Comparison of ENCODE assay signal across 12 cellular contexts in the genomic region with DNA sequence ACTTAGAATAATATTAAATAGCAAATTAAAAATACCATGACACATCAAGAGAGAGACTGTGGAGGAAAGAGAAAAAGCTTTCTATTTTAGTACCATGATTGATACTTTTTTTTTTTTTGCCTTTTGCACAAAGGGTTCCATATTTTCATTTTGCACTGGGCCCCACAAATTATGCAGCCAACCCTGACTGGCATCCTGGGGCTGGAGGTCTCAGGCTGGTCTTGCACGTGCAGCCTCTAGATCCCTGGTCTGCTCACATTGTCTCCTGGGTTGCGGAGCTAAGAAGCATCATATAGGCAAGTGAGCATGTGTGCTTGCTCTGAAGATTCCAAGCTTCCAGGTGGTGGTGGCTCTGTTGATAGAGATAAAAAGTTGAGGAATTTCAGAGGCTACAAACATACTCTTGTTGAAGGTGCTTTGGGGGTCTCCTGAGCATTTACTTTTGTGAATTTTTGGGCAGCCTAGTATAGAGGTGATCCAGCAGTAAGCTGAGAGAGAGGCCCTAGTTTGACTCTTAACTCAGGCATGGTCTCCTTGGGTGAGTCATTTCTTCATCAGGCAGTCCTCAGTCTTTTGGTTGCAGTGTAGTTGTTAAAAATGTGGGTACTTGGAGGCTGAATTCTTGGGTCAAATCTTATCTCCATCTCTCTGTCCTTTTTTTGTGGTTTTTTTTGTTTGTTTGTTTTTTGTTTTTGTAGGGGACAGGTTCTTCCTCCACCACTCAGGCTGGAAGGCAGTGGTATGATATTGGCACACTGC. TPM values are rescaled to one million over a fixed set of nuclear protein-coding genes. Genes with fewer than 3 reads are reported as not detected.
DNase-seq lines count a peak whose midpoint lies in the region; ATAC-seq and TF ChIP-seq lines count a peak whose summit lies in the region.
"Had no signal": no experiment of that assay in that cellular context is flagged by ENCODE, and none has a peak within 500 bp of the region (broad histone marks: within the 10 kb centered on the region; RNA-seq: fewer than 3 reads in every experiment).

No MANE protein-coding gene starts in this region.

- H3K36me3 ChIP-seq in A673 (ENCODE audit: insufficient read depth, low read length, poor library complexity, severe bottlenecking) (peaks cover 4% of the 10 kb centered on the region), fibroblast of lung (ENCODE audit: control insufficient read depth, insufficient read depth, low read length) (peaks cover 20% of the 10 kb centered on the region), BE2C (no peaks in the 10 kb centered on the region)
- H3K36me3 ChIP-seq: thyroid gland had no signal

- no peaks in the 10 kb centered on the region for H3K27me3 ChIP-seq in A673 (replicated peaks; ENCODE audit: insufficient read depth, low read depth, low read length, poor library complexity)
- no peaks in the 10 kb centered on the region for H3K27me3 ChIP-seq in fibroblast of lung (ENCODE audit: control insufficient read depth, insufficient read depth, low read length)
- H3K27me3 ChIP-seq in BE2C, result no peaks in the 10 kb centered on the region
- H3K27me3 ChIP-seq: thyroid gland had no signal

- no peak overlapping the region for H3K4me2 ChIP-seq in fibroblast of lung (ENCODE audit: extremely low read depth, insufficient read depth, low read length)

- intact Hi-C loops in A673 (cut with micrococcal nuclease; ENCODE audit: unreplicated experiment), result no loop called here

- no peak overlapping the region for H3K9ac ChIP-seq in fibroblast of lung (ENCODE audit: insufficient read depth, low read length)

- no TSS peak for BruUV-seq in A673 (replicated peaks; lab: Mats Ljungman, UMichigan)

- DNase-seq in A673 (ENCODE audit: low spot score) (no peak), EL (peak; percentile 70), fibroblast of lung (ENCODE audit: low read depth in 2 of 2) (peak in 1 of 2 donors; percentile 74), BE2C (no peak), dedifferentiated amniotic fluid mesenchymal stem cell (ENCODE audit: extremely low spot score) (no peak)
- DNase-seq: amygdala, mesendoderm, thyroid gland had no signal

- no peak overlapping the region for H2AFZ ChIP-seq in fibroblast of lung (ENCODE audit: low read length)

- no peak for TF ChIP-seq CTCF in A673 (conservative IDR thresholded peaks at IDR 0.05; ENCODE audit: low read depth, low read length)
- no peak for TF ChIP-seq CTCF in fibroblast of lung (conservative IDR thresholded peaks at IDR 0.05 in 1 of 2, IDR thresholded peaks at IDR 0.05 in 1 of 2; ENCODE audit: low read depth in 1 of 2, low read length in 2 of 2)
- TF ChIP-seq CTCF in BE2C (IDR thresholded peaks at IDR 0.05; ENCODE audit: low read depth, low read length), result no peak

- H3K4me3 ChIP-seq in A673 (ENCODE audit: low read depth, low read length, poor library complexity, severe bottlenecking) (no peak overlapping the region), fibroblast of lung (replicated peaks in 1 of 4; ENCODE audit: control extremely low read depth in 1 of 4, insufficient read depth in 1 of 4, low read depth in 3 of 4, low read length in 4 of 4) (no peak overlapping the region), BE2C (ENCODE audit: low read depth, low read length) (no peak overlapping the region)
- H3K4me3 ChIP-seq: thyroid gland had no signal

- H3K4me1 ChIP-seq in A673 (ENCODE audit: insufficient read depth, low read length, poor library complexity, severe bottlenecking) (peaks cover 38% of the 10 kb centered on the region), fibroblast of lung (ENCODE audit: control insufficient read depth, extremely low read depth, insufficient read depth, low read length) (peaks cover 51% of the 10 kb centered on the region), BE2C (peaks cover 13% of the 10 kb centered on the region; the same call in 1 of the 2 replicates)

- H3K9me3 ChIP-seq in A673 (ENCODE audit: low read depth, low read length, poor library complexity, severe bottlenecking) (no peaks in the 10 kb centered on the region), fibroblast of lung (ENCODE audit: control insufficient read depth, insufficient read depth, low read depth, low read length) (no peaks in the 10 kb centered on the region), BE2C (no peaks in the 10 kb centered on the region)
- H3K9me3 ChIP-seq: thyroid gland had no signal

- CTCF ChIA-PET in A673 (lab: Charles Lee), result no interaction called here

- ATAC-seq in SK-N-SH treated with all-trans-retinoic acid at 6 μM for 48 hours (peak; percentile 27; the same call in 1 of the 3 replicates), HG03025 (IDR thresholded peaks at IDR 0.05; ENCODE audit: low FRiP score, unreplicated experiment) (no peak), HG03196 (IDR thresholded peaks at IDR 0.05; ENCODE audit: unreplicated experiment) (no peak)
- ATAC-seq: Right ventricle myocardium inferior had no signal

- POLR2A ChIA-PET in A673 (lab: Charles Lee; ENCODE audit: low non-redundant PET), result interaction anchor here (0.6 kb wide), 1 partner anchor 41 kb away, joined by 3 read pairs; no protein-coding TSS in a partner anchor

- peaks cover 96% of the 10 kb centered on the region for H3K79me2 ChIP-seq in fibroblast of lung (ENCODE audit: control insufficient read depth, insufficient read depth, low read length)

- H3K27ac ChIP-seq in A673 (ENCODE audit: low read depth, low read length, poor library complexity, severe bottlenecking) (peak overlapping the region; percentile 5), fibroblast of lung (ENCODE audit: insufficient read depth, low read length) (peak overlapping the region; percentile 84)

- H4K20me1 ChIP-seq in fibroblast of lung (ENCODE audit: control insufficient read depth, extremely low read depth, insufficient read depth, low read length), result peaks cover 2% of the 10 kb centered on the region

TF ChIP-seq in SK-N-SH treated with all-trans-retinoic acid at 6 μM for 48 hours, 23 proteins besides CTCF, POLR2A, EP300 and RAD21:
- TF ChIP-seq ZC3H10 (CRISPR knock-in tag; IDR thresholded peaks at IDR 0.05) (no peak), PPARA (CRISPR knock-in tag; IDR thresholded peaks at IDR 0.05; ENCODE audit: borderline replicate concordance) (no peak), SNAI2 (CRISPR knock-in tag; IDR thresholded peaks at IDR 0.05) (no peak), ZFP3 (CRISPR knock-in tag; IDR thresholded peaks at IDR 0.05) (no peak), BACH2 (CRISPR knock-in tag; IDR thresholded peaks at IDR 0.05; ENCODE audit: borderline replicate concordance) (no peak), OSR1 (CRISPR knock-in tag; IDR thresholded peaks at IDR 0.05) (no peak), GLIS3 (CRISPR knock-in tag; IDR thresholded peaks at IDR 0.05) (no peak), ESRRG (CRISPR knock-in tag; IDR thresholded peaks at IDR 0.05) (no peak), ZNF565 (CRISPR knock-in tag; conservative IDR thresholded peaks at IDR 0.05; ENCODE audit: low read depth) (no peak)
- TF ChIP-seq, protein P1, sequence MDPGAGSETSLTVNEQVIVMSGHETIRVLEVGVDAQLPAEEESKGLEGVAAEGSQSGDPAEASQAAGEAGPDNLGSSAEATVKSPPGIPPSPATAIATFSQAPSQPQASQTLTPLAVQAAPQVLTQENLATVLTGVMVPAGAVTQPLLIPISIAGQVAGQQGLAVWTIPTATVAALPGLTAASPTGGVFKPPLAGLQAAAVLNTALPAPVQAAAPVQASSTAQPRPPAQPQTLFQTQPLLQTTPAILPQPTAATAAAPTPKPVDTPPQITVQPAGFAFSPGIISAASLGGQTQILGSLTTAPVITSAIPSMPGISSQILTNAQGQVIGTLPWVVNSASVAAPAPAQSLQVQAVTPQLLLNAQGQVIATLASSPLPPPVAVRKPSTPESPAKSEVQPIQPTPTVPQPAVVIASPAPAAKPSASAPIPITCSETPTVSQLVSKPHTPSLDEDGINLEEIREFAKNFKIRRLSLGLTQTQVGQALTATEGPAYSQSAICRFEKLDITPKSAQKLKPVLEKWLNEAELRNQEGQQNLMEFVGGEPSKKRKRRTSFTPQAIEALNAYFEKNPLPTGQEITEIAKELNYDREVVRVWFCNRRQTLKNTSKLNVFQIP (CRISPR knock-in tag; IDR thresholded peaks at IDR 0.05; ENCODE audit: borderline replicate concordance, low read depth), result no peak
- TF ChIP-seq, protein P2, sequence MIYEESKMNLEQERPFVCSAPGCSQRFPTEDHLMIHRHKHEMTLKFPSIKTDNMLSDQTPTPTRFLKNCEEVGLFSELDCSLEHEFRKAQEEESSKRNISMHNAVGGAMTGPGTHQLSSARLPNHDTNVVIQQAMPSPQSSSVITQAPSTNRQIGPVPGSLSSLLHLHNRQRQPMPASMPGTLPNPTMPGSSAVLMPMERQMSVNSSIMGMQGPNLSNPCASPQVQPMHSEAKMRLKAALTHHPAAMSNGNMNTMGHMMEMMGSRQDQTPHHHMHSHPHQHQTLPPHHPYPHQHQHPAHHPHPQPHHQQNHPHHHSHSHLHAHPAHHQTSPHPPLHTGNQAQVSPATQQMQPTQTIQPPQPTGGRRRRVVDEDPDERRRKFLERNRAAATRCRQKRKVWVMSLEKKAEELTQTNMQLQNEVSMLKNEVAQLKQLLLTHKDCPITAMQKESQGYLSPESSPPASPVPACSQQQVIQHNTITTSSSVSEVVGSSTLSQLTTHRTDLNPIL (CRISPR knock-in tag; IDR thresholded peaks at IDR 0.05; ENCODE audit: low read depth), result no peak
TF ChIP-seq in SK-N-SH treated with all-trans-retinoic acid at 6 μM for 48 hours: peak in this region for 0.

RNA-seq across cellular contexts. Expression of a gene that starts 31.3 kb away (rescaled TPM):
- 31.0 and 43.0 TPM in 2 replicates for total RNA-seq in A673 (2021)
- 48.8 and 69.9 TPM in 2 replicates for total RNA-seq in fibroblast of lung
- 173 and 210 TPM in 2 replicates for polyA plus RNA-seq in fibroblast of lung
- 201 and 211 TPM in 2 replicates for polyA plus RNA-seq in fibroblast of lung (2012)
- polyA minus RNA-seq in fibroblast of lung (ENCODE audit: low replicate concordance), result 738 and 1,027 TPM in 2 replicates
- 2.1 TPM for polyA plus RNA-seq in BE2C (2012; ENCODE audit: insufficient read depth, insufficient read length, low read depth)
